Comparison of ENCODE assay signal across 8 cellular contexts in genomic region chr1:31548899-31549806, GRCh38. TPM values are rescaled to one million over a fixed set of nuclear protein-coding genes. Genes with fewer than 3 reads are reported as not detected.
DNase-seq lines count a peak whose midpoint lies in the region; ATAC-seq and TF ChIP-seq lines count a peak whose summit lies in the region.

No MANE protein-coding gene starts in this region.

- H3K9me2 ChIP-seq in SU-DHL-6 (replicated peaks; ENCODE audit: insufficient read depth, low read length), result no peaks in the 10 kb centered on the region

- TF ChIP-seq CTCF in GM06990 (IDR thresholded peaks at IDR 0.05; ENCODE audit: insufficient read depth, low read length, poor library complexity, severe bottlenecking), result peak; percentile 76
- TF ChIP-seq CTCF in SU-DHL-6 (IDR thresholded peaks at IDR 0.05; ENCODE audit: insufficient read depth, low read length, poor library complexity, severe bottlenecking), result peak; percentile 89
- TF ChIP-seq CTCF in psoas muscle (IDR thresholded peaks at IDR 0.05), result peak; percentile 96
- peak; percentile 87 to 90 (median 88) for TF ChIP-seq CTCF in uterus (IDR thresholded peaks at IDR 0.05)

- ATAC-seq in HG02588 (IDR thresholded peaks at IDR 0.05; ENCODE audit: unreplicated experiment) (peak; percentile 62), left cardiac atrium (peak; percentile 94 to 96), psoas muscle (peak; percentile 89 to 95 (median 92))

- intact Hi-C loops in left cardiac atrium (cut with DNase I) (loop anchor here in 1 of 2 donors (5.0 to 10.0 kb wide), 4 partner anchors 94 to 367 kb away; no protein-coding TSS in a partner anchor), psoas muscle (cut with DNase I) (loop anchor here (1.0 to 10.0 kb wide), 8 partner anchors 84 to 754 kb away; no protein-coding TSS in a partner anchor), uterus (cut with DNase I; ENCODE audit: low total_unique reads) (no loop called here)

- H3K27ac ChIP-seq in SU-DHL-6 (ENCODE audit: low read depth, low read length) (no peak overlapping the region), psoas muscle (peak overlapping the region; percentile 70), uterus (peak overlapping the region in 1 of 2 donors; percentile 1)

- DNase-seq in GM06990 (ENCODE audit: extremely low read depth, insufficient read length) (peak; percentile 67), NCI-H1105 treated with DMSO at 0.1 percent for 48 hours (lab: John Stamatoyannopoulos, UW) (peak; percentile 85), adipocyte (ENCODE audit: low read depth) (peak; percentile 91), left cardiac atrium (peak; percentile 81), psoas muscle (peak; percentile 84 to 85), uterus (peak; percentile 79 to 81)

- H3K36me3 ChIP-seq in GM06990 (ENCODE audit: control insufficient read depth, insufficient read depth, low read length) (no peaks in the 10 kb centered on the region), SU-DHL-6 (ENCODE audit: low read length) (no peaks in the 10 kb centered on the region), adipocyte (ENCODE audit: control insufficient read depth, insufficient read depth, low read length, severe bottlenecking) (no peaks in the 10 kb centered on the region), psoas muscle (ENCODE audit: insufficient read depth in 1 of 2, low read depth in 1 of 2) (no peaks in the 10 kb centered on the region), uterus (no peaks in the 10 kb centered on the region)

- WGBS in psoas muscle, 3 donors, result 5 to 6% (median 6%) methylated on average over 22 to 24 of the region's 24 CpGs

- H3K79me2 ChIP-seq in SU-DHL-6 (ENCODE audit: insufficient read depth, low read length), result no peaks in the 10 kb centered on the region

- no peak for TF ChIP-seq POLR2A in uterus (IDR thresholded peaks at IDR 0.05)

- no peaks in the 10 kb centered on the region for H4K20me1 ChIP-seq in SU-DHL-6 (ENCODE audit: low read depth, low read length)

- H3K9me3 ChIP-seq in SU-DHL-6 (ENCODE audit: insufficient read depth, low read length), result no peaks in the 10 kb centered on the region
- no peaks in the 10 kb centered on the region for H3K9me3 ChIP-seq in adipocyte (ENCODE audit: control insufficient read depth, low read length)
- H3K9me3 ChIP-seq in psoas muscle, result no peaks in the 10 kb centered on the region
- H3K9me3 ChIP-seq in uterus, result no peaks in the 10 kb centered on the region

- H3K4me3 ChIP-seq in GM06990 (replicated peaks; ENCODE audit: low read depth, low read length) (peak overlapping the region; percentile 41), SU-DHL-6 (ENCODE audit: insufficient read depth, low read length, poor library complexity, severe bottlenecking) (no peak overlapping the region), adipocyte (ENCODE audit: low read length) (peak overlapping the region; percentile 69), psoas muscle (peak overlapping the region; percentile 36), uterus (peak overlapping the region in 1 of 2 donors; percentile 9)

- H3K9ac ChIP-seq in SU-DHL-6 (ENCODE audit: low read length) (no peak overlapping the region), adipocyte (ENCODE audit: low read length) (peak overlapping the region; percentile 61)

- H3K4me2 ChIP-seq in SU-DHL-6 (ENCODE audit: low read depth, low read length, poor library complexity, severe bottlenecking), result peak overlapping the region; percentile 29

- H3K4me1 ChIP-seq in adipocyte (ENCODE audit: control insufficient read depth, insufficient read depth, low read length), result peaks cover 22% of the 10 kb centered on the region
- no peaks in the 10 kb centered on the region for H3K4me1 ChIP-seq in psoas muscle
- no peaks in the 10 kb centered on the region for H3K4me1 ChIP-seq in uterus

- no peaks in the 10 kb centered on the region for H3F3A ChIP-seq in SU-DHL-6 (ENCODE audit: insufficient read depth)

- no peak overlapping the region for H2AFZ ChIP-seq in SU-DHL-6 (ENCODE audit: low read depth, low read length, severe bottlenecking)

- H3K27me3 ChIP-seq in GM06990 (replicated peaks; ENCODE audit: control insufficient read depth, insufficient read depth, low read length), result no peaks in the 10 kb centered on the region
- no peaks in the 10 kb centered on the region for H3K27me3 ChIP-seq in SU-DHL-6 (ENCODE audit: low read length)
- H3K27me3 ChIP-seq in adipocyte (replicated peaks; ENCODE audit: control insufficient read depth, insufficient read depth, low read length), result peaks cover 26% of the 10 kb centered on the region
- peaks cover 0 to 3% (median 0%) of the 10 kb centered on the region in 3 donors for H3K27me3 ChIP-seq in psoas muscle (ENCODE audit: insufficient read depth in 3 of 3, low read length in 2 of 3)
- no peaks in the 10 kb centered on the region for H3K27me3 ChIP-seq in uterus

RNA-seq across cellular contexts. Expression of gene TINAGL1, which starts 27.2 kb away (rescaled TPM):
- total RNA-seq in left cardiac atrium (100 to 1,000 TPM; 128 to 175 TPM), psoas muscle (10 to 100 TPM; 28.5 to 59.6 (median 47.3) TPM), uterus (100 to 1,000 TPM; 104 to 247 (median 182) TPM)
- polyA plus RNA-seq in psoas muscle, result 10 to 100 TPM; 46.7 to 59.3 (median 57.4) TPM
